14 cellular contexts compared by ENCODE assay signal in the genomic region with DNA sequence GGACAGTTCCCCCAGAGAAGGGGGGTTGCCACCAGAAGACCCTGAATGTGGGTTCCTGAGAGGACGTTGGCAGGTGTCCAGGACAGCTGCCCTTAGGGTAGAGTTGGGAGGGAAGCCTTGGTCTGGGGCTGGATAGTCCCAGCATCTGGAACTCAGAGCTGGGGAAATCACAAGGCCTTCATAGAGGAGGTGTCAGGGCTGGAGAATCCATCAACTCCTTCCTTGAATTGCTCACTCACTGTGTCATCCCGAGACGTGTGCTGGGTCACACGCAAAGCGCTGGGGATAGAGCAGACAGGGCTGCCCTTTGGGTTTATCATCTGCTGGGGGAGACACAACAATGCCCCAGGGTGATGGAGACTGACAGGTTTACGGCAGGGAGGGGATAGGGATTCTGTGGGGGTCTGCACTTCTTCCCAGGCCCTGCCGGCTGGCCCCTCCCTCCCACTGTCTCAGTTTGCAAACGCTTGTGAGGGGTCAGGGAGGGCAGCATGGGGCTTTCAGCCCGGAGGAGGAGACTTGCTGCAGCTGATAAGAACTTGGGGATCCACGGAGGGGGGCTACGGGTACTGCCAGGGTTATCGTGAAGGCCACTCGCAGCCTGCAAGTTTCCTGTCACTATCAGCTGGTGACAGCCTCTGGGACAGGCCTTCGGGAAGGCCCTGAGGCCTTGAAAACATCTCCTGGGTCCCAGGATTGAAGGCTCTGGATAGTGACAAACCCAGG. TPM values are rescaled to one million over a fixed set of nuclear protein-coding genes. Genes with fewer than 3 reads are reported as not detected.
DNase-seq lines count a peak whose midpoint lies in the region; ATAC-seq and TF ChIP-seq lines count a peak whose summit lies in the region.
"Had no signal": no experiment of that assay in that cellular context is flagged by ENCODE, and none has a peak within 500 bp of the region (broad histone marks: within the 10 kb centered on the region; RNA-seq: fewer than 3 reads in every experiment).

No MANE protein-coding gene starts in this region.

- H4K20me1 ChIP-seq in osteoblast (ENCODE audit: insufficient read depth, low read length), result no peaks in the 10 kb centered on the region

- no peak overlapping the region for H3K4me3 Mint-ChIP-seq in central memory CD8-positive, alpha-beta T cell
- H3K4me3 Mint-ChIP-seq in memory B cell, result no peak overlapping the region

- H3K27me3 Mint-ChIP-seq in central memory CD8-positive, alpha-beta T cell, result no peaks in the 10 kb centered on the region
- no peaks in the 10 kb centered on the region for H3K27me3 Mint-ChIP-seq in memory B cell

- H3K79me2 ChIP-seq in osteoblast (ENCODE audit: insufficient read depth, low read length), result no peaks in the 10 kb centered on the region

- no peaks in the 10 kb centered on the region for H3K9me3 Mint-ChIP-seq in activated naive CD4-positive, alpha-beta T cell treated with anti-CD3 and anti-CD28 coated beads, Interleukin-2, amount 50 U/mL, for 72 hours
- no peaks in the 10 kb centered on the region for H3K9me3 Mint-ChIP-seq in central memory CD8-positive, alpha-beta T cell
- H3K9me3 Mint-ChIP-seq in memory B cell, result no peaks in the 10 kb centered on the region

- H3K36me3 Mint-ChIP-seq in activated naive CD4-positive, alpha-beta T cell treated with anti-CD3 and anti-CD28 coated beads, Interleukin-2, amount 50 U/mL, for 72 hours, result peaks cover 0 to 7% of the 10 kb centered on the region in 2 donors
- peaks cover 67% of the 10 kb centered on the region for H3K36me3 Mint-ChIP-seq in central memory CD8-positive, alpha-beta T cell (ENCODE audit: insufficient read depth)
- H3K36me3 Mint-ChIP-seq in memory B cell, result peaks cover 15% of the 10 kb centered on the region

- peak overlapping the region; percentile 60 to 68 for H3K27ac Mint-ChIP-seq in activated naive CD4-positive, alpha-beta T cell treated with anti-CD3 and anti-CD28 coated beads, Interleukin-2, amount 50 U/mL, for 72 hours
- H3K27ac Mint-ChIP-seq in central memory CD8-positive, alpha-beta T cell (ENCODE audit: low read depth), result peak overlapping the region; percentile 94
- peak overlapping the region; percentile 75 for H3K27ac Mint-ChIP-seq in memory B cell

- WGBS in testis, 2 donors, result 71 to 75% methylated on average over 12 to 14 of the region's 14 CpGs

- H3K36me3 ChIP-seq in testis (ENCODE audit: low read depth, missing control alignments) (no peaks in the 10 kb centered on the region), osteoblast (ENCODE audit: insufficient read depth, low read length) (no peaks in the 10 kb centered on the region)

- peaks cover 39% of the 10 kb centered on the region for H3K4me1 Mint-ChIP-seq in central memory CD8-positive, alpha-beta T cell
- peaks cover 19% of the 10 kb centered on the region for H3K4me1 Mint-ChIP-seq in memory B cell

- no peak overlapping the region for H3K4me2 ChIP-seq in osteoblast (ENCODE audit: insufficient read depth, low read length)
- H3K4me2 ChIP-seq: SK-N-SH had no signal

- no peak for TF ChIP-seq POLR2A in testis (IDR thresholded peaks at IDR 0.05)

- H3K27me3 ChIP-seq in testis (no peaks in the 10 kb centered on the region), osteoblast (ENCODE audit: insufficient read depth, low read length) (no peaks in the 10 kb centered on the region)
- H3K27me3 ChIP-seq: dorsolateral prefrontal cortex had no signal

- H3K4me1 ChIP-seq in testis (peaks cover 46% of the 10 kb centered on the region), osteoblast (ENCODE audit: insufficient read depth, low read length) (no peaks in the 10 kb centered on the region)

- intact Hi-C loops in testis (cut with DNase I; ENCODE audit: low total_unique reads), result no loop called here

- no peak for DNase-seq in activated naive CD4-positive, alpha-beta T cell treated with anti-CD3 and anti-CD28 coated beads, Interleukin-2, amount 50 U/mL, for 72 hours (ENCODE audit: low spot score in 2 of 2)
- no peak for DNase-seq in activated naive CD4-positive, alpha-beta T cell (lab: John Stamatoyannopoulos, UW)
- DNase-seq in central memory CD8-positive, alpha-beta T cell (ENCODE audit: low spot score in 2 of 2), result no peak
- DNase-seq in memory B cell (ENCODE audit: low spot score in 2 of 2), result no peak
- peak; percentile 84 for DNase-seq in testis
- no peak for DNase-seq in glomerular visceral epithelial cell (ENCODE audit: extremely low spot score)
- DNase-seq in osteoblast (ENCODE audit: insufficient read length, low spot score, missing footprints), result no peak
- DNase-seq: activated CD4-positive, alpha-beta T cell treated with anti-CD3 and anti-CD28 coated beads for 48 hours; activated T-cell treated with anti-CD3 and anti-CD28 coated beads, Interleukin-2, amount 50 U/mL, for 48 hours; dorsolateral prefrontal cortex; kidney glomerular epithelial cell; NCI-H2081 treated with DMSO at 0.1 percent for 48 hours had no signal

- H3K9me3 ChIP-seq in testis (no peaks in the 10 kb centered on the region), osteoblast (ENCODE audit: low read depth, low read length) (no peaks in the 10 kb centered on the region)
- H3K9me3 ChIP-seq: SK-N-SH had no signal

- no peak overlapping the region for H3K27ac ChIP-seq in testis
- no peak overlapping the region for H3K27ac ChIP-seq in osteoblast (ENCODE audit: low read depth, low read length)

- H2AFZ ChIP-seq in osteoblast (ENCODE audit: low read length), result no peak overlapping the region

- H3K4me3 ChIP-seq in testis (no peak overlapping the region), osteoblast (ENCODE audit: insufficient read depth, low read length) (no peak overlapping the region)
- H3K4me3 ChIP-seq: dorsolateral prefrontal cortex had no signal

- no peak for ATAC-seq in activated naive CD4-positive, alpha-beta T cell treated with anti-CD3 and anti-CD28 coated beads, Interleukin-2, amount 50 U/mL, for 72 hours
- ATAC-seq in central memory CD8-positive, alpha-beta T cell (replicated peaks; ENCODE audit: extremely low read depth, poor library complexity, severe bottlenecking), result no peak
- ATAC-seq in memory B cell (ENCODE audit: low read depth) (no peak), HG03432 (IDR thresholded peaks at IDR 0.05; ENCODE audit: unreplicated experiment) (no peak)

- TF ChIP-seq CTCF in testis (IDR thresholded peaks at IDR 0.05) (no peak), osteoblast (IDR thresholded peaks at IDR 0.05; ENCODE audit: extremely low read depth, low read depth, low read length) (no peak)

RNA-seq across cellular contexts. Expression of gene RBM38, which starts 18.6 kb away (rescaled TPM):
- 10 to 100 TPM; 43.4 to 97.5 TPM for total RNA-seq in activated naive CD4-positive, alpha-beta T cell treated with anti-CD3 and anti-CD28 coated beads, Interleukin-2, amount 50 U/mL, for 72 hours
- 100 to 1,000 TPM; 108 to 114 TPM for total RNA-seq in testis
- 69.6 TPM for polyA plus RNA-seq in testis (ENCODE audit: insufficient read depth, low read depth, low replicate concordance)
- 2.1 and 2.9 TPM in 2 replicates for total RNA-seq in osteoblast

RNA-seq across cellular contexts. Expression of gene RAE1, which starts 58.8 kb away (rescaled TPM):
- 10 to 100 TPM; 47.3 to 67.5 TPM for total RNA-seq in activated naive CD4-positive, alpha-beta T cell treated with anti-CD3 and anti-CD28 coated beads, Interleukin-2, amount 50 U/mL, for 72 hours
- total RNA-seq in testis (100 to 1,000 TPM; 111 to 157 TPM), osteoblast (22.7 and 24.6 TPM in 2 replicates)
- polyA plus RNA-seq in testis (ENCODE audit: insufficient read depth, low read depth, low replicate concordance), result 292 TPM

Comparison
In these comparisons a context has a peak if more than half of its experiments do, and no peak if none do; other contexts are left out.
1. RNA of gene RBM38, which starts 18.6 kb away (total RNA-seq): 108 to 114 TPM in testis and 43.4 to 97.5 TPM in activated naive CD4-positive, alpha-beta T cell treated with anti-CD3 and anti-CD28 coated beads, Interleukin-2, amount 50 U/mL, for 72 hours; 2.1 to 2.9 TPM in osteoblast; every median in the first group is over 10 times any median in the second.
2. Peak in every context shown above with its lines, with median percentiles within 50 percentile points of each other: H3K27ac Mint-ChIP-seq.